In the genomic region with DNA sequence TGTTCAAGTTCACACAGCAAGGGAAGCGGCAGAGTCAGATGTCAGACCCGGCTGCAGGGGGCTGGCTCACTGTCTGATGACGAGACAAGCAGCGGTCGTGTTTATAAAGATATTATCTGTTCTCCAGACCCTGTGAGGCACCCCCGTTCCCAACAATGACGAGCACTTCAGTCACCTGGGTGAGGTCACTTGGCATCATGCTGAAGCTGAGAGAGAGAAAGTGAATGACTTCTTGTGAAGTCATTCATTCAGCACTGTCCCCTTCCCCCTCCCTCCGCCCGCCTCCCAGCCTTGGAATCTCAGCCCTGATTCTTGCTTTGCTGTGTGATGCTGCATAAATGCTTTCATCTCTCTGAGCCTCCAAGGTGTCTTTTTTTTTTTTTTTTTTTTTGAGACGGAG, we compare ENCODE assay signal across 1 cellular context.
A peak's percentile ranks its signal among the peaks of the same experiment; 100 is the strongest.
TF ChIP-seq lines count a peak whose summit lies in the region.

No MANE protein-coding gene starts in this region.

TF ChIP-seq in HEK293, 187 proteins besides CTCF, POLR2A, EP300 and RAD21 (continued from another document):
- TF ChIP-seq, protein P1, sequence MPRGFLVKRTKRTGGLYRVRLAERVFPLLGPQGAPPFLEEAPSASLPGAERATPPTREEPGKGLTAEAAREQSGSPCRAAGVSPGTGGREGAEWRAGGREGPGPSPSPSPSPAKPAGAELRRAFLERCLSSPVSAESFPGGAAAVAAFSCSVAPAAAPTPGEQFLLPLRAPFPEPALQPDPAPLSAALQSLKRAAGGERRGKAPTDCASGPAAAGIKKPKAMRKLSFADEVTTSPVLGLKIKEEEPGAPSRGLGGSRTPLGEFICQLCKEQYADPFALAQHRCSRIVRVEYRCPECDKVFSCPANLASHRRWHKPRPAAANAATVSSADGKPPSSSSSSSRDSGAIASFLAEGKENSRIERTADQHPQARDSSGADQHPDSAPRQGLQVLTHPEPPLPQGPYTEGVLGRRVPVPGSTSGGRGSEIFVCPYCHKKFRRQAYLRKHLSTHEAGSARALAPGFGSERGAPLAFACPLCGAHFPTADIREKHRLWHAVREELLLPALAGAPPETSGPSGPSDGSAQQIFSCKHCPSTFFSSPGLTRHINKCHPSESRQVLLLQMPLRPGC (tag by site-specific recombination; IDR thresholded peaks at IDR 0.05) = peak; percentile 25; the same call in 1 of the 2 replicates
- TF ChIP-seq ZNF335 (tag by site-specific recombination; conservative IDR thresholded peaks at IDR 0.05) = 0 out of 2 replicates have a peak, but pooled peaks have one; percentile 15
- peak; percentile 35 for TF ChIP-seq ZNF660 (tag by site-specific recombination; IDR thresholded peaks at IDR 0.05)
- TF ChIP-seq ZBTB11 (tag by site-specific recombination; conservative IDR thresholded peaks at IDR 0.05; ENCODE audit: low read depth) = no peak
- TF ChIP-seq ZNF624 (tag by site-specific recombination; IDR thresholded peaks at IDR 0.05) = no peak
TF ChIP-seq in HEK293: peak in this region for 13.
